Comparison of ENCODE assay signal across 12 cellular contexts in the genomic region with DNA sequence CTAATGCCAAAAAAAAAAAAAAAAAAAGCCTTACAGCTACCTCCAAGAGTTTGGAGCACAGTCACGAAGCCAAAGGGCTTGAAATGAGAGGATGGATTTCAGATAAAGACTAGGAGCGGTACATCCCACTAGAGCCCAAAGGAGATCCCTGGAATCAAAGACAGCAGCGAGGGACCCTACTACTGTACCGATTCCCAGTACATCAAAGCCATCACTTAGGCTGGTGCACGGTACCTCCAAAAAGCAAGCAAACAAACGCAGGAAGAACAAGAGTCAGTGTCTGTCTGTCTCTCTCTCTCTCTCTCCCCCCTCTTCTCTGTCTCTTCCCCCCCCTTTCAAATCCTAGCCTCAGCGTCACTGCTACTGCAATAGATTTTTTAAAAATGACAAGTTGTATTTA. TPM values are rescaled to one million over a fixed set of nuclear protein-coding genes. Genes with fewer than 3 reads are reported as not detected.
DNase-seq lines count a peak whose midpoint lies in the region; ATAC-seq and TF ChIP-seq lines count a peak whose summit lies in the region.
"Had no signal": no experiment of that assay in that cellular context is flagged by ENCODE, and none has a peak within 500 bp of the region (broad histone marks: within the 10 kb centered on the region; RNA-seq: fewer than 3 reads in every experiment).

No MANE protein-coding gene starts in this region.

- no peaks in the 10 kb centered on the region; the same call in 1 of the 2 replicates for H3K9me1 ChIP-seq in IMR-90 (ENCODE audit: insufficient read depth, low read length)

- peak overlapping the region; percentile 53 for H2AFZ ChIP-seq in IMR-90 (replicated peaks; ENCODE audit: low read length, poor library complexity)
- H2AFZ ChIP-seq: parathyroid adenoma had no signal

- peak overlapping the region in 1 of 2 experiments; percentile 78; a peak in 2 of 4 replicates for H4K8ac ChIP-seq in IMR-90 (ENCODE audit: low read depth in 2 of 2, low read length in 2 of 2)

- ATAC-seq in IMR-90 (ENCODE audit: low read depth) (no peak), GM21381 (IDR thresholded peaks at IDR 0.05; ENCODE audit: unreplicated experiment) (no peak), sciatic nerve (no peak)

- peak overlapping the region; percentile 76 for H2AK5ac ChIP-seq in IMR-90 (ENCODE audit: low read depth, low read length)

- peak overlapping the region; percentile 22; the same call in 1 of the 2 replicates for H3K4me3 ChIP-seq in IMR-90 (ENCODE audit: insufficient read depth, low read depth, low read length)
- H3K4me3 ChIP-seq in WI38 (ENCODE audit: low read depth, low read length): peak overlapping the region; percentile 81
- peak overlapping the region; percentile 80 for H3K4me3 ChIP-seq in skeletal muscle satellite cell (ENCODE audit: low read length)

- intact Hi-C loops in IMR-90 (cut with micrococcal nuclease) (loop anchor here (2.0 kb wide), 1 partner anchor 659 kb away; no protein-coding TSS in a partner anchor), sciatic nerve (cut with DNase I) (no loop called here)

- H2BK5ac ChIP-seq in IMR-90 (ENCODE audit: low read depth, low read length, poor library complexity, severe bottlenecking): no peak overlapping the region

- peak overlapping the region; percentile 78 for H4K5ac ChIP-seq in IMR-90 (ENCODE audit: low read depth, low read length)

- no peak for TF ChIP-seq RAD21 in IMR-90 (IDR thresholded peaks at IDR 0.05; ENCODE audit: low read length)

- H4K20me1 ChIP-seq in IMR-90 (ENCODE audit: insufficient read depth, low read length): no peaks in the 10 kb centered on the region

- no peak for TF ChIP-seq CTCF in IMR-90 (conservative IDR thresholded peaks at IDR 0.05; ENCODE audit: low read depth, low read length)
- TF ChIP-seq CTCF in WI38 (IDR thresholded peaks at IDR 0.05; ENCODE audit: low read depth, low read length): no peak

- H3K14ac ChIP-seq in IMR-90 (replicated peaks; ENCODE audit: low read depth, low read length): peak overlapping the region; percentile 64; the same call in 1 of the 2 replicates

- H3K56ac ChIP-seq in IMR-90 (ENCODE audit: extremely low read depth, insufficient read depth, low read length): no peak overlapping the region; the same call in 1 of the 2 replicates

- peak overlapping the region; percentile 74 for H2BK120ac ChIP-seq in IMR-90 (ENCODE audit: low read depth, low read length)

- peaks cover 23% of the 10 kb centered on the region for H3K4me1 ChIP-seq in IMR-90 (ENCODE audit: control insufficient read depth, insufficient read depth, low read length)
- H3K4me1 ChIP-seq in skeletal muscle satellite cell (ENCODE audit: control insufficient read depth, insufficient read depth, low read length): peaks cover 52% of the 10 kb centered on the region

- H3K9me3 ChIP-seq in IMR-90 (ENCODE audit: control insufficient read depth, insufficient read depth, low read length) (no peaks in the 10 kb centered on the region), skeletal muscle satellite cell (replicated peaks; ENCODE audit: low read length) (no peaks in the 10 kb centered on the region)
- H3K9me3 ChIP-seq: vagina had no signal

- POLR2A ChIA-PET in IMR-90 (lab: Charles Lee; ENCODE audit: unreplicated experiment): no interaction called here

- H2BK15ac ChIP-seq in IMR-90 (ENCODE audit: low read depth, low read length): peak overlapping the region; percentile 84; the same call in 1 of the 3 replicates

- H3K36me3 ChIP-seq in IMR-90 (ENCODE audit: control insufficient read depth, insufficient read depth, low read length) (no peaks in the 10 kb centered on the region), skeletal muscle satellite cell (ENCODE audit: insufficient read depth, low read length) (no peaks in the 10 kb centered on the region)
- H3K36me3 ChIP-seq: vagina had no signal

- WGBS in IMR-90 (ENCODE audit: extremely low coverage in 2 of 2, insufficient read length in 1 of 2), 2 experiments: 10% methylated on average over 5 of the region's 7 CpGs; no CpG with 5 or more reads in 1 of the 2 experiments

- H3K9ac ChIP-seq in IMR-90 (ENCODE audit: low read depth, low read length) (peak overlapping the region; percentile 70; the same call in 1 of the 2 replicates), skeletal muscle satellite cell (ENCODE audit: low read depth, low read length) (peak overlapping the region; percentile 88)
- H3K9ac ChIP-seq: parathyroid adenoma had no signal

- DNase-seq in IMR-90 (no peak), iris pigment epithelial cell (ENCODE audit: low read depth) (peak; percentile 52), KBM-7 (no peak), activated gamma-delta T cell (lab: John Stamatoyannopoulos, UW) (no peak), sciatic nerve (ENCODE audit: low spot score) (no peak)
- DNase-seq: amniotic stem cell, NCI-H1105 treated with DMSO at 0.1 percent for 48 hours had no signal

- no TSS peak for BruUV-seq in IMR-90 (replicated peaks; lab: Mats Ljungman, UMichigan)

- peaks cover 7 to 23% of the 10 kb centered on the region in 2 experiments; a peak in 3 of 4 replicates for H3K79me1 ChIP-seq in IMR-90 (ENCODE audit: low read depth in 1 of 2, low read length in 2 of 2)

- H3K4ac ChIP-seq in IMR-90 (ENCODE audit: low read depth, low read length): peak overlapping the region; percentile 77

- in situ Hi-C loops in IMR-90 (cut with MboI; ENCODE audit: low sequenced_read_pairs): loop anchor here (10.0 to 25.0 kb wide), 3 partner anchors 175 to 1227 kb away; a partner anchor contains a TSS
- in situ Hi-C loops in KBM-7 (cut with MboI; ENCODE audit: low pct_unique_long_range_greater_than_20kb, low sequenced_read_pairs): no loop called here

- H2BK20ac ChIP-seq in IMR-90 (ENCODE audit: low read depth, low read length): peak overlapping the region; percentile 61; the same call in 1 of the 2 replicates

- TF ChIP-seq POLR2A in IMR-90 (IDR thresholded peaks at IDR 0.05; ENCODE audit: low read depth, low read length): no peak

- dilution Hi-C loops in IMR-90 (cut with HindIII; ENCODE audit: low sequenced_read_pairs, unreplicated experiment): no loop called here

- peak overlapping the region; percentile 47; the same call in 1 of the 2 replicates for H3K27ac ChIP-seq in IMR-90 (ENCODE audit: insufficient read depth, low read length)
- H3K27ac ChIP-seq: parathyroid adenoma had no signal

- H3K18ac ChIP-seq in IMR-90 (ENCODE audit: low read depth, low read length): peak overlapping the region; percentile 79

- CTCF ChIA-PET in IMR-90 (lab: Yijun Ruan, JAX): interaction anchor here (0.6 to 2.3 kb wide), 3 partner anchors 136 to 453 kb away, joined by 4 to 8 read pairs (median 5); no protein-coding TSS in a partner anchor

- H3K4me2 ChIP-seq in IMR-90 (ENCODE audit: low read depth, low read length) (peak overlapping the region; percentile 97), skeletal muscle satellite cell (ENCODE audit: low read length) (peak overlapping the region; percentile 81)

- H2AK9ac ChIP-seq in IMR-90 (replicated peaks; ENCODE audit: low read depth, low read length, poor library complexity): peak overlapping the region; percentile 10

- peak overlapping the region; percentile 11; the same call in 1 of the 2 replicates for H4K91ac ChIP-seq in IMR-90 (ENCODE audit: insufficient read depth, low read depth, low read length)

- peak overlapping the region; percentile 93 for H3K23ac ChIP-seq in IMR-90 (ENCODE audit: low read depth, low read length)

- H3K27me3 ChIP-seq in IMR-90 (ENCODE audit: control insufficient read depth, insufficient read depth, low read length): no peaks in the 10 kb centered on the region
- H3K27me3 ChIP-seq in skeletal muscle satellite cell (ENCODE audit: control insufficient read depth, insufficient read depth, low read length): no peaks in the 10 kb centered on the region
- H3K27me3 ChIP-seq: vagina had no signal

TF ChIP-seq in IMR-90, 13 proteins besides CTCF, POLR2A, EP300 and RAD21:
- no peak for TF ChIP-seq NFE2L2 (IDR thresholded peaks at IDR 0.05; ENCODE audit: low read depth, low read length)
- TF ChIP-seq CHD1 (IDR thresholded peaks at IDR 0.05; ENCODE audit: low read depth, low read length): no peak
- TF ChIP-seq, protein P1, sequence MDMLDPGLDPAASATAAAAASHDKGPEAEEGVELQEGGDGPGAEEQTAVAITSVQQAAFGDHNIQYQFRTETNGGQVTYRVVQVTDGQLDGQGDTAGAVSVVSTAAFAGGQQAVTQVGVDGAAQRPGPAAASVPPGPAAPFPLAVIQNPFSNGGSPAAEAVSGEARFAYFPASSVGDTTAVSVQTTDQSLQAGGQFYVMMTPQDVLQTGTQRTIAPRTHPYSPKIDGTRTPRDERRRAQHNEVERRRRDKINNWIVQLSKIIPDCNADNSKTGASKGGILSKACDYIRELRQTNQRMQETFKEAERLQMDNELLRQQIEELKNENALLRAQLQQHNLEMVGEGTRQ (IDR thresholded peaks at IDR 0.05; ENCODE audit: low read depth, low read length): no peak
- no peak for TF ChIP-seq SMC3 (IDR thresholded peaks at IDR 0.05; ENCODE audit: low read depth, low read length)
- no peak for TF ChIP-seq MAFK (IDR thresholded peaks at IDR 0.05; ENCODE audit: low read depth, low read length)
- no peak for TF ChIP-seq RFX5 (IDR thresholded peaks at IDR 0.05; ENCODE audit: low read depth, low read length)
- TF ChIP-seq MAZ (IDR thresholded peaks at IDR 0.05; ENCODE audit: borderline replicate concordance, low read depth, low read length): no peak
- no peak for TF ChIP-seq FOS (IDR thresholded peaks at IDR 0.05; ENCODE audit: low read depth, low read length)
- TF ChIP-seq MXI1 (IDR thresholded peaks at IDR 0.05; ENCODE audit: borderline replicate concordance, low read depth, low read length): no peak
- no peak for TF ChIP-seq CEBPB (IDR thresholded peaks at IDR 0.05; ENCODE audit: low read depth, low read length)
- TF ChIP-seq RCOR1 (IDR thresholded peaks at IDR 0.05; ENCODE audit: insufficient replicate concordance, low read length): no peak
- TF ChIP-seq BHLHE40 (IDR thresholded peaks at IDR 0.05; ENCODE audit: low read depth, low read length): no peak
- TF ChIP-seq, protein P2, sequence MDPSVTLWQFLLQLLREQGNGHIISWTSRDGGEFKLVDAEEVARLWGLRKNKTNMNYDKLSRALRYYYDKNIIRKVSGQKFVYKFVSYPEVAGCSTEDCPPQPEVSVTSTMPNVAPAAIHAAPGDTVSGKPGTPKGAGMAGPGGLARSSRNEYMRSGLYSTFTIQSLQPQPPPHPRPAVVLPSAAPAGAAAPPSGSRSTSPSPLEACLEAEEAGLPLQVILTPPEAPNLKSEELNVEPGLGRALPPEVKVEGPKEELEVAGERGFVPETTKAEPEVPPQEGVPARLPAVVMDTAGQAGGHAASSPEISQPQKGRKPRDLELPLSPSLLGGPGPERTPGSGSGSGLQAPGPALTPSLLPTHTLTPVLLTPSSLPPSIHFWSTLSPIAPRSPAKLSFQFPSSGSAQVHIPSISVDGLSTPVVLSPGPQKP (IDR thresholded peaks at IDR 0.05; ENCODE audit: borderline replicate concordance, low read depth, low read length): no peak

RNA-seq across cellular contexts. Expression of a gene that starts 12.3 kb away (rescaled TPM):
- total RNA-seq in IMR-90 (2012; rRNA removed) (1.4 and 2.2 TPM in 2 replicates), sciatic nerve (44.6 TPM)
- polyA plus RNA-seq in IMR-90 (2012; rRNA removed): 1.7 and 2.0 TPM in 2 replicates
- 0.78 and 1.1 TPM in 2 replicates for polyA plus RNA-seq in IMR-90 (2012; cell fraction: cytosol; rRNA removed)
- 1.9 and 2.8 TPM in 2 replicates for polyA plus RNA-seq in IMR-90 (2012; cell fraction: nucleus; rRNA removed; ENCODE audit: low replicate concordance)
- 5.1 and 8.3 TPM in 2 replicates for total RNA-seq in skeletal muscle satellite cell (2012; rRNA removed)

Comparison
In these comparisons a context has a peak if more than half of its experiments do, and no peak if none do; other contexts are left out.
1. H3K4me3 ChIP-seq: peak in every context shown above with its lines; median percentile 81 in WI38; 80 in skeletal muscle satellite cell; 22 in IMR-90.
2. RNA of a gene that starts 12.3 kb away (total RNA-seq): 44.6 TPM in sciatic nerve (single experiment); 1.4 to 2.2 TPM in IMR-90; every median in the first group is over 10 times any median in the second.